16 cellular contexts compared by ENCODE assay signal in the genomic region with DNA sequence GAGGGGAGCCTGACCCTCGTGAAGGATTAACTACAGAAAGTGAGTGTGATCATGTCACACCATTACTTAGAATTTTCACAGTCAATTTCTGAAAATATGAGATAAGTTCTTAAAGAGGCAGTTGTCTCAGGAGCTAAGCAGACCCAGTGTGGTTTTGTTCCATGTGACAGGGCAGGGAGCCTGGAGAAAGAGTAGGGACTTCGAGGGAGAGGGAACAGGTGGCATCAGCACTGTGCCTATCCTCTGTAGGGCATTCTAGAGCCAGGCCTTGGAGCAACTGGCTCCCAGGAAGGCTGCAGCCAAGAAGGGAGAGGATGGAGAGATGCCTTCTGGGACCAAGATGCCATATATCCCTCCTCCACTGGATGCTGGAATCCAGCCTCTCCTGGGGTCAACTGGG.
DNase-seq lines count a peak whose midpoint lies in the region; TF ChIP-seq lines count a peak whose summit lies in the region.
"Had no signal": no experiment of that assay in that cellular context is flagged by ENCODE, and none has a peak within 500 bp of the region (broad histone marks: within the 10 kb centered on the region; RNA-seq: fewer than 3 reads in every experiment).

No MANE protein-coding gene starts in this region.

- no peaks in the 10 kb centered on the region for H3K27me3 ChIP-seq in H9 (ENCODE audit: insufficient read depth, low read length)
- H3K27me3 ChIP-seq: BLaER1 treated with 17β-estradiol and CSF1 and Interleukin-3, amounts not matched to agents 10 nM and 100 nM had no signal

- H3K27me3 Mint-ChIP-seq in H9 (ENCODE audit: low read depth) (peaks cover 1% of the 10 kb centered on the region; the same call in 1 of the 2 replicates), brain (no peaks in the 10 kb centered on the region), osteocyte (ENCODE audit: unreplicated experiment) (no peaks in the 10 kb centered on the region)

- H2BK15ac ChIP-seq in H9 (ENCODE audit: low read depth, low read length), result no peak overlapping the region

- H3K27ac ChIP-seq in H9 (ENCODE audit: insufficient read length, low read depth, low read length), result no peak overlapping the region
- H3K27ac ChIP-seq: BLaER1 treated with 17β-estradiol and CSF1 and Interleukin-3, amounts not matched to agents 10 nM and 100 nM; HL-60 had no signal

- H3K36me3 Mint-ChIP-seq in H9 (ENCODE audit: insufficient read depth in 1 of 3, low read depth in 3 of 3) (no peaks in the 10 kb centered on the region), brain (no peaks in the 10 kb centered on the region), osteocyte (ENCODE audit: unreplicated experiment) (no peaks in the 10 kb centered on the region)
- H3K36me3 Mint-ChIP-seq: CD4-positive, CD25-positive, alpha-beta regulatory T cell; CD8-positive, alpha-beta memory T cell had no signal

- H4K8ac ChIP-seq in H9 (replicated peaks; ENCODE audit: insufficient read length, low read depth, low read length), result no peak overlapping the region

- H3K56ac ChIP-seq in H9 (ENCODE audit: insufficient read length, low read depth, low read length), result no peak overlapping the region

- no CpG with 5 or more reads among the region's 2 CpGs for WGBS in H9 (ENCODE audit: extremely low coverage, insufficient read length, low lambda C conversion rate)

- H3T11ph ChIP-seq in H9 (ENCODE audit: low read length), result no peak overlapping the region

- no peak overlapping the region for H2BK20ac ChIP-seq in H9 (ENCODE audit: low read depth, low read length, poor library complexity, severe bottlenecking)

- no peaks in the 10 kb centered on the region for H4K20me1 ChIP-seq in H9 (ENCODE audit: control insufficient read depth, insufficient read depth, insufficient read length)
- H4K20me1 ChIP-seq: BLaER1 treated with 17β-estradiol and CSF1 and Interleukin-3, amounts not matched to agents 10 nM and 100 nM had no signal

- no peak overlapping the region for H3K4me2 ChIP-seq in H9 (ENCODE audit: insufficient read depth, insufficient read length, low read length)
- H3K4me2 ChIP-seq: BLaER1 treated with 17β-estradiol and CSF1 and Interleukin-3, amounts not matched to agents 10 nM and 100 nM; GM23338 had no signal

- no peaks in the 10 kb centered on the region for H3K79me2 ChIP-seq in H9 (ENCODE audit: insufficient read depth, low read length)

- no peak overlapping the region for H3K18ac ChIP-seq in H9 (ENCODE audit: insufficient read length, low read depth, low read length)

- no peak overlapping the region for H3K27ac Mint-ChIP-seq in H9
- peak overlapping the region in 3 of 5 experiments; percentile 15 to 67 (median 42) for H3K27ac Mint-ChIP-seq in brain
- no peak overlapping the region for H3K27ac Mint-ChIP-seq in osteocyte (ENCODE audit: unreplicated experiment)
- H3K27ac Mint-ChIP-seq: B cell; CD4-positive, CD25-positive, alpha-beta regulatory T cell; CD8-positive, alpha-beta memory T cell; GM23338; HFFc6 had no signal

- no peak overlapping the region for H2AK5ac ChIP-seq in H9 (ENCODE audit: insufficient read length, low read length)

- no peak overlapping the region for H3K23ac ChIP-seq in H9 (ENCODE audit: insufficient read length, low read depth, low read length)

- DNase-seq in H9, result peak; percentile 4
- peak; percentile 68 for DNase-seq in myocyte (ENCODE audit: low read depth)
- DNase-seq in osteocyte (ENCODE audit: extremely low spot score, unreplicated experiment), result peak; percentile 32
- no peak for DNase-seq in hypothalamus (lab: John Stamatoyannopoulos, UW)
- DNase-seq in NCI-H524 (lab: John Stamatoyannopoulos, UW), result no peak
- DNase-seq in DMS153 treated with DMSO at 0.1 percent for 48 hours (lab: John Stamatoyannopoulos, UW; ENCODE audit: unreplicated experiment), result no peak
- DNase-seq: CD4-positive, CD25-positive, alpha-beta regulatory T cell; CD8-positive, alpha-beta memory T cell; COR-L47; DMS 273 treated with DMSO at 0.1 percent for 48 hours; HFFc6 had no signal

- H4K91ac ChIP-seq in H9 (ENCODE audit: insufficient read length, low read depth, low read length), result no peak overlapping the region

- no peaks in the 10 kb centered on the region for H3K79me1 ChIP-seq in H9 (ENCODE audit: insufficient read depth, low read depth, low read length, poor library complexity, severe bottlenecking)

- no peak overlapping the region for H2BK120ac ChIP-seq in H9 (ENCODE audit: low read depth, low read length, poor library complexity, severe bottlenecking)

- H2AFZ ChIP-seq in H9 (ENCODE audit: low read length), result no peak overlapping the region
- H2AFZ ChIP-seq: GM23338 had no signal

- H2BK5ac ChIP-seq in H9 (ENCODE audit: insufficient read length, low read length), result no peak overlapping the region

- H3K4me1 Mint-ChIP-seq in H9 (no peaks in the 10 kb centered on the region), brain (peaks cover 64% of the 10 kb centered on the region), osteocyte (ENCODE audit: unreplicated experiment) (peaks cover 2% of the 10 kb centered on the region)
- H3K4me1 Mint-ChIP-seq: B cell, GM23338 had no signal

- no peak overlapping the region for H2BK12ac ChIP-seq in H9 (ENCODE audit: insufficient read length, low read depth, low read length)

- H3K4me3 Mint-ChIP-seq in H9, result no peak overlapping the region
- peak overlapping the region in 1 of 5 experiments; percentile 54 for H3K4me3 Mint-ChIP-seq in brain
- H3K4me3 Mint-ChIP-seq in osteocyte (ENCODE audit: unreplicated experiment), result no peak overlapping the region
- H3K4me3 Mint-ChIP-seq: B cell; CD4-positive, CD25-positive, alpha-beta regulatory T cell; CD8-positive, alpha-beta memory T cell; GM23338; HFFc6 had no signal

- H3K9me3 Mint-ChIP-seq in H9 (no peaks in the 10 kb centered on the region), brain (peaks cover 0 to 3% (median 0%) of the 10 kb centered on the region in 5 experiments), osteocyte (ENCODE audit: unreplicated experiment) (no peaks in the 10 kb centered on the region)
- H3K9me3 Mint-ChIP-seq: CD8-positive, alpha-beta memory T cell; GM23338; HFFc6 had no signal

- no peak overlapping the region for H3K9ac ChIP-seq in H9 (ENCODE audit: extremely low read depth, insufficient read length, low read length)
- H3K9ac ChIP-seq: BLaER1 treated with 17β-estradiol and CSF1 and Interleukin-3, amounts not matched to agents 10 nM and 100 nM had no signal

- H3K14ac ChIP-seq in H9 (ENCODE audit: insufficient read depth, low read length), result peak overlapping the region; percentile 57; the same call in 1 of the 2 replicates

- no peak overlapping the region for H3K4ac ChIP-seq in H9 (ENCODE audit: low read depth, low read length)

- TF ChIP-seq CTCF in H9 (conservative IDR thresholded peaks at IDR 0.05), result no peak
- no peak for TF ChIP-seq CTCF in brain (conservative IDR thresholded peaks at IDR 0.05)
- TF ChIP-seq CTCF in osteocyte (IDR thresholded peaks at IDR 0.05), result no peak

- H3K23me2 ChIP-seq in H9 (ENCODE audit: insufficient read length, low read depth, low read length, poor library complexity, severe bottlenecking), result no peaks in the 10 kb centered on the region

- H4K5ac ChIP-seq in H9 (ENCODE audit: insufficient read length, low read depth, low read length), result no peak overlapping the region

- H3K4me1 ChIP-seq in H9 (ENCODE audit: insufficient read depth, low read length), result no peaks in the 10 kb centered on the region
- H3K4me1 ChIP-seq: BLaER1 treated with 17β-estradiol and CSF1 and Interleukin-3, amounts not matched to agents 10 nM and 100 nM had no signal

- no peaks in the 10 kb centered on the region for H3K9me3 ChIP-seq in H9 (ENCODE audit: control insufficient read depth, low read depth, low read length)
- H3K9me3 ChIP-seq: BLaER1 treated with 17β-estradiol and CSF1 and Interleukin-3, amounts not matched to agents 10 nM and 100 nM had no signal

Comparison
In these comparisons a context has a peak if more than half of its experiments do, and no peak if none do; other contexts are left out.
1. DNase-seq: peak in H9 (single experiment), myocyte (single experiment) and osteocyte (single experiment); none in hypothalamus (0 of 51), NCI-H524 (0 of 2) and DMS153 treated with DMSO at 0.1 percent for 48 hours (single experiment).
2. H3K27ac Mint-ChIP-seq: peak in brain (3 of 5); none in H9 (0 of 3) and osteocyte (single experiment).